ENCODE assay signal across 10 cellular contexts in the genomic region with DNA sequence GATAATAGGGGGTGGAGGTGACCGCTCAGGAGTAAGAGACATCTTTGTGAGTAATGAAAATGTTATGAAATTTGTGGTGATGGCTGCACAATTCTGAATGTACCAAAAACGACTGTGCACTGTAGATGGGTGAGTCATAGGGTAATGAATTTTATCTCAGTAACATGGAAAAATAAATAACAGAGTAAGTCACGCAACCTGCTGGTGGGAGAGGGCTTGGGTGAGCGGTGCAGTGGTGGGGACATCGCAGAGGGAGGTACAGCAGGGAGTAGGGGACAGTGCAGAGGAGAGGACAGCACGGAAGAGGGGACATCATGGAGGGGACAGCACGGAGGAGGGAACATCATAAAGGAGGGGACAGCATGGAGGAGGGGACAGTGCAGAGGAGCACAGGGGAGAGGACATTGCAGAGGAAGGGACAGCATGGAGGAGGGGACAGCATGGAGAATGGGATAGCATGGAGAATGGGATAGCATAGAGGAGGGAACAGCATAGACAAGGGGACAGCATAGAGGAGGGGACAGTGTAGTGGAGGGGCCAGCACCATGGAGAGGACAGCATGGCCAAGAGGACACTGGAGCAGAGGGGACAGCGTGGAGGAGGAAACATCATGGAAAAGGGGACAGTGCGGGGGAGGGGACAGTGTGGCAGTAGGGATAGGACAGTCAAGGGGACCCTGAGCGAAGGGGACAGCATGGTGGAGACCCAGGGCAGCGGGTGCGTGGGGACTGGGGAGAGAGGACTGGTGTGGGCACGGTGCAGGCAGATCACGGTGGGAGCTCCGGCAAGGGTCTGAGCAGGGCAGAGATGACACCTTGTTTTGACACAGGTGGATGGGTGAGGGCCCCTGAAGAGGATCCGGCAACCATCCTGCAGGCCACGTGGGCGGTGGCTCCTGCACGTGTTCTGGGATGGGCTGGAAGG.
DNase-seq lines count a peak whose midpoint lies in the region; ATAC-seq and TF ChIP-seq lines count a peak whose summit lies in the region.
"Had no signal": no experiment of that assay in that cellular context is flagged by ENCODE, and none has a peak within 500 bp of the region (broad histone marks: within the 10 kb centered on the region; RNA-seq: fewer than 3 reads in every experiment).

No MANE protein-coding gene starts in this region.

- peaks cover 6% of the 10 kb centered on the region for H3K4me1 ChIP-seq in HEK293 (ENCODE audit: control insufficient read depth, insufficient read depth, low read length)
- peaks cover 23% of the 10 kb centered on the region for H3K4me1 ChIP-seq in skeletal muscle satellite cell (ENCODE audit: control insufficient read depth, insufficient read depth, low read length)
- H3K4me1 ChIP-seq: suprapubic skin had no signal

- no peak for TF ChIP-seq CTCF in HEK293 (tag by site-specific recombination; IDR thresholded peaks at IDR 0.05)
- TF ChIP-seq CTCF in RWPE1 (conservative IDR thresholded peaks at IDR 0.05; ENCODE audit: low read depth), result no peak

- H3K36me3 ChIP-seq in HEK293 (ENCODE audit: control insufficient read depth in 2 of 2, insufficient read depth in 1 of 2, low read length in 2 of 2) (no peaks in the 10 kb centered on the region), skeletal muscle satellite cell (ENCODE audit: insufficient read depth, low read length) (no peaks in the 10 kb centered on the region)
- H3K36me3 ChIP-seq: suprapubic skin had no signal

- no peaks in the 10 kb centered on the region for H3K27me3 ChIP-seq in skeletal muscle satellite cell (ENCODE audit: control insufficient read depth, insufficient read depth, low read length)
- H3K27me3 ChIP-seq: suprapubic skin had no signal

- H3K27ac ChIP-seq in HEK293 (ENCODE audit: extremely low read depth, low read depth, low read length) (no peak overlapping the region; the same call in 1 of the 2 replicates), RWPE1 (peak overlapping the region; percentile 78)
- H3K27ac ChIP-seq: suprapubic skin had no signal

- no peak overlapping the region for H3K9ac ChIP-seq in skeletal muscle satellite cell (ENCODE audit: low read depth, low read length)

- ATAC-seq in esophagus mucosa, result peak; percentile 7
- ATAC-seq in activated naive CD8-positive, alpha-beta T cell treated with anti-CD3 and anti-CD28 coated beads, Interleukin-2, amount 50 U/mL, for 24 hours, result no peak

- POLR2A ChIA-PET in HEK293 (lab: Yijun Ruan, JAX) (interaction anchor here (0.5 kb wide), 1 partner anchor 37 kb away, joined by 3 read pairs; no protein-coding TSS in a partner anchor), RWPE1 (lab: Yijun Ruan, JAX; ENCODE audit: low non-redundant PET) (no interaction called here)

- no peak overlapping the region for H3K27ac Mint-ChIP-seq in activated naive CD8-positive, alpha-beta T cell treated with anti-CD3 and anti-CD28 coated beads, Interleukin-2, amount 50 U/mL, for 24 hours

- H3K4me2 ChIP-seq in skeletal muscle satellite cell (ENCODE audit: low read length), result peak overlapping the region; percentile 70

- no peak overlapping the region for H3K4me3 Mint-ChIP-seq in activated naive CD8-positive, alpha-beta T cell treated with anti-CD3 and anti-CD28 coated beads, Interleukin-2, amount 50 U/mL, for 24 hours

- H3K9me3 ChIP-seq in HEK293 (ENCODE audit: control insufficient read depth, insufficient read depth, low read depth, low read length), result no peaks in the 10 kb centered on the region
- peaks cover 7% of the 10 kb centered on the region for H3K9me3 ChIP-seq in skeletal muscle satellite cell (replicated peaks; ENCODE audit: low read length)

- H3K27me3 Mint-ChIP-seq in activated naive CD8-positive, alpha-beta T cell treated with anti-CD3 and anti-CD28 coated beads, Interleukin-2, amount 50 U/mL, for 24 hours, result no peaks in the 10 kb centered on the region

- H3K4me3 ChIP-seq in HEK293 (ENCODE audit: low read depth, low read length), result peak overlapping the region; percentile 3; the same call in 1 of the 2 replicates
- peak overlapping the region; percentile 45 for H3K4me3 ChIP-seq in skeletal muscle satellite cell (ENCODE audit: low read length)
- H3K4me3 ChIP-seq: suprapubic skin had no signal

- CTCF ChIA-PET in HEK293 (lab: Yijun Ruan, JAX) (no interaction called here), RWPE1 (lab: Yijun Ruan, JAX) (no interaction called here)

- no peaks in the 10 kb centered on the region for H3K4me1 Mint-ChIP-seq in activated naive CD8-positive, alpha-beta T cell treated with anti-CD3 and anti-CD28 coated beads, Interleukin-2, amount 50 U/mL, for 24 hours

- peaks cover 23% of the 10 kb centered on the region for H3K9me3 Mint-ChIP-seq in activated naive CD8-positive, alpha-beta T cell treated with anti-CD3 and anti-CD28 coated beads, Interleukin-2, amount 50 U/mL, for 24 hours

- peaks cover 12% of the 10 kb centered on the region for H3K36me3 Mint-ChIP-seq in activated naive CD8-positive, alpha-beta T cell treated with anti-CD3 and anti-CD28 coated beads, Interleukin-2, amount 50 U/mL, for 24 hours (ENCODE audit: low read depth)

- DNase-seq in RWPE1 (ENCODE audit: low spot score), result peak; percentile 65
- DNase-seq in activated naive CD4-positive, alpha-beta T cell treated with anti-CD3 and anti-CD28 coated beads, Interleukin-2, amount 50 U/mL, for 16 hours, result no peak
- no peak for DNase-seq in activated naive CD8-positive, alpha-beta T cell treated with anti-CD3 and anti-CD28 coated beads, Interleukin-2, amount 50 U/mL, for 24 hours
- no peak for DNase-seq in NCI-H187 treated with DMSO at 0.1 percent for 48 hours (lab: John Stamatoyannopoulos, UW)
- no peak for DNase-seq in activated T-cell treated with anti-CD3 and anti-CD28 coated beads for 4 hours
- DNase-seq: RPMI8226 had no signal

TF ChIP-seq in HEK293, 187 proteins besides CTCF, POLR2A, EP300 and RAD21 (continues in another document):
- no peak for TF ChIP-seq ZNF561 (tag by site-specific recombination; IDR thresholded peaks at IDR 0.05; ENCODE audit: borderline replicate concordance)
- TF ChIP-seq, protein P1, sequence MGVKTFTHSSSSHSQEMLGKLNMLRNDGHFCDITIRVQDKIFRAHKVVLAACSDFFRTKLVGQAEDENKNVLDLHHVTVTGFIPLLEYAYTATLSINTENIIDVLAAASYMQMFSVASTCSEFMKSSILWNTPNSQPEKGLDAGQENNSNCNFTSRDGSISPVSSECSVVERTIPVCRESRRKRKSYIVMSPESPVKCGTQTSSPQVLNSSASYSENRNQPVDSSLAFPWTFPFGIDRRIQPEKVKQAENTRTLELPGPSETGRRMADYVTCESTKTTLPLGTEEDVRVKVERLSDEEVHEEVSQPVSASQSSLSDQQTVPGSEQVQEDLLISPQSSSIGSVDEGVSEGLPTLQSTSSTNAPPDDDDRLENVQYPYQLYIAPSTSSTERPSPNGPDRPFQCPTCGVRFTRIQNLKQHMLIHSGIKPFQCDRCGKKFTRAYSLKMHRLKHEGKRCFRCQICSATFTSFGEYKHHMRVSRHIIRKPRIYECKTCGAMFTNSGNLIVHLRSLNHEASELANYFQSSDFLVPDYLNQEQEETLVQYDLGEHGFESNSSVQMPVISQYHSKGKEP (tag by site-specific recombination; IDR thresholded peaks at IDR 0.05), result no peak
- peak; percentile 57 for TF ChIP-seq ZFHX2 (tag by site-specific recombination; conservative IDR thresholded peaks at IDR 0.05)
- TF ChIP-seq, protein P2, sequence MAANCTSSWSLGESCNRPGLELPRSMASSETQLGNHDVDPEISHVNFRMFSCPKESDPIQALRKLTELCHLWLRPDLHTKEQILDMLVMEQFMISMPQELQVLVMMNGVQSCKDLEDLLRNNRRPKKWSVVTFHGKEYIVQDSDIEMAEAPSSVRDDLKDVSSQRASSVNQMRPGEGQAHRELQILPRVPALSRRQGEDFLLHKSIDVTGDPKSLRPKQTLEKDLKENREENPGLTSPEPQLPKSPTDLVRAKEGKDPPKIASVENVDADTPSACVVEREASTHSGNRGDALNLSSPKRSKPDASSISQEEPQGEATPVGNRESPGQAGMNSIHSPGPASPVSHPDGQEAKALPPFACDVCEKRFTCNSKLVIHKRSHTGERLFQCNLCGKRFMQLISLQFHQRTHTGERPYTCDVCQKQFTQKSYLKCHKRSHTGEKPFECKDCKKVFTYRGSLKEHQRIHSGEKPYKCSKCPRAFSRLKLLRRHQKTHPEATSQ (tag by site-specific recombination; IDR thresholded peaks at IDR 0.05), result no peak
- no peak for TF ChIP-seq ZFP3 (tag by site-specific recombination; IDR thresholded peaks at IDR 0.05; ENCODE audit: low read depth)
